ENCODE assay signal across 23 cellular contexts in the genomic region with DNA sequence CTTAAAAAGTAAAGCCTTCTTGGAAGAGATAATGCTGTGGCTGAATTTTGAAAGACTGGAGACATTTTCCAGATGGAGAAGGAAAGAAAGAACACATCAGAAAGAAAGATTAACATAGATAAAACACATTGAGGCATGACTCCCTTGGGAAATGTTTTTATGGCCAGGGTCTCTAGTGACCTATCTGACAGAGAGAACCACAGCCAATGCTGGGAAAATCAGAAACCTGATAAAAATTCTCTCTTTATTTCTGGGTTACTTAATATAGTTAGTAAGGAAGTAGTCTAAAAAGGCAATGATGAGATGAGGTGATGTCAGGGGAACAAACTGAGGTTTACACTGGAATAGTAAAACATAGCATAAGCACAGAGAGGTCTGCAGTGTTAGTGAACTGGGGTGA. TPM values are rescaled to one million over a fixed set of nuclear protein-coding genes. Genes with fewer than 3 reads are reported as not detected.
A peak's percentile ranks its signal among the peaks of the same experiment; 100 is the strongest.
DNase-seq lines count a peak whose midpoint lies in the region; ATAC-seq and TF ChIP-seq lines count a peak whose summit lies in the region.
"Had no signal": no experiment of that assay in that cellular context is flagged by ENCODE, and none has a peak within 500 bp of the region (broad histone marks: within the 10 kb centered on the region; RNA-seq: fewer than 3 reads in every experiment).

No MANE protein-coding gene starts in this region.

- H3K79me2 ChIP-seq in HCT116 (ENCODE audit: insufficient read depth, low read length) (no peaks in the 10 kb centered on the region), SK-N-SH (ENCODE audit: insufficient read depth) (no peaks in the 10 kb centered on the region)

- H3K4me3 Mint-ChIP-seq in neural crest cell: no peak overlapping the region
- H3K4me3 Mint-ChIP-seq: CD14-positive monocyte had no signal

- peak overlapping the region; percentile 27 for H3K27ac Mint-ChIP-seq in neural crest cell (ENCODE audit: unreplicated experiment)
- H3K27ac Mint-ChIP-seq: CD14-positive monocyte had no signal

- H2AFZ ChIP-seq in HCT116 (ENCODE audit: low read depth, low read length, poor library complexity, severe bottlenecking): peak overlapping the region; percentile 7
- no peak overlapping the region for H2AFZ ChIP-seq in SK-N-SH (ENCODE audit: low read depth)

- CTCF ChIA-PET in HCT116 (lab: Charles Lee) (no interaction called here), SK-N-SH (lab: Yijun Ruan, JAX) (no interaction called here)

- H3K9me3 Mint-ChIP-seq in neural crest cell: no peaks in the 10 kb centered on the region

- H3K27me3 ChIP-seq in HCT116 (ENCODE audit: insufficient read depth, low read length) (no peaks in the 10 kb centered on the region), transverse colon (peaks cover 34% of the 10 kb centered on the region), SK-N-SH (ENCODE audit: insufficient read depth) (no peaks in the 10 kb centered on the region)

- no peak for TF ChIP-seq POLR2A in HCT116 (IDR thresholded peaks at IDR 0.05; ENCODE audit: borderline replicate concordance, extremely low read depth, insufficient read depth, insufficient read length)
- no peak for TF ChIP-seq POLR2A in transverse colon (IDR thresholded peaks at IDR 0.05)

- no peak overlapping the region for H3K27ac ChIP-seq in HCT116 (ENCODE audit: low read depth, low read length)
- no peak overlapping the region for H3K27ac ChIP-seq in transverse colon
- no peak overlapping the region for H3K27ac ChIP-seq in SK-N-SH (ENCODE audit: low read depth in 2 of 2, low read length in 1 of 2)
- H3K27ac ChIP-seq: 22Rv1 had no signal

- in situ Hi-C loops in transverse colon (cut with MboI; ENCODE audit: low pct_ligation_motif_present in 1 of 4, low pct_unique_long_range_greater_than_20kb in 1 of 4, low sequenced_read_pairs in 3 of 4): no loop called here

- POLR2A ChIA-PET in HCT116 (lab: Charles Lee): no interaction called here
- POLR2A ChIA-PET in SK-N-SH (lab: Yijun Ruan, JAX): no interaction called here

- intact Hi-C loops in Right ventricle myocardium inferior (cut with DNase I) (no loop called here), cardiac septum (cut with DNase I) (no loop called here), HCT116 (cut with micrococcal nuclease) (no loop called here), transverse colon (cut with DNase I; ENCODE audit: low total_unique reads) (no loop called here)

- no peaks in the 10 kb centered on the region for H3K27me3 Mint-ChIP-seq in neural crest cell (ENCODE audit: low read depth)

- H3K9ac ChIP-seq in HCT116 (ENCODE audit: low read length) (no peak overlapping the region), SK-N-SH (no peak overlapping the region)

- H3K4me2 ChIP-seq in HCT116 (ENCODE audit: low read length) (no peak overlapping the region), SK-N-SH (no peak overlapping the region)

- no TSS peak for BruUV-seq in HCT116 (replicated peaks; lab: Mats Ljungman, UMichigan)

- H3K9me3 ChIP-seq in HCT116 (ENCODE audit: control insufficient read depth in 1 of 2, insufficient read depth in 1 of 2, low read depth in 1 of 2, low read length in 2 of 2): no peaks in the 10 kb centered on the region
- no peaks in the 10 kb centered on the region for H3K9me3 ChIP-seq in transverse colon
- H3K9me3 ChIP-seq in SK-N-SH: no peaks in the 10 kb centered on the region

- no peaks in the 10 kb centered on the region for H4K20me1 ChIP-seq in HCT116 (ENCODE audit: insufficient read depth)
- no peaks in the 10 kb centered on the region for H4K20me1 ChIP-seq in SK-N-SH (ENCODE audit: insufficient read depth)

- no peaks in the 10 kb centered on the region for H3K4me1 Mint-ChIP-seq in neural crest cell
- H3K4me1 Mint-ChIP-seq: CD14-positive monocyte had no signal

- H3K4me3 ChIP-seq in HCT116 (replicated peaks in 1 of 2; ENCODE audit: low read depth in 1 of 2, low read length in 2 of 2) (no peak overlapping the region), fibroblast of the aortic adventitia (ENCODE audit: low read depth, low read length) (no peak overlapping the region), transverse colon (no peak overlapping the region), SK-N-SH (ENCODE audit: low read depth in 2 of 2, low read length in 1 of 2) (no peak overlapping the region)

- ATAC-seq in Right ventricle myocardium inferior: peak; percentile 27
- ATAC-seq in HCT116: no peak
- no peak for ATAC-seq in HG03439 (IDR thresholded peaks at IDR 0.05; ENCODE audit: unreplicated experiment)
- ATAC-seq: SK-N-SH treated with all-trans-retinoic acid at 6 μM for 48 hours had no signal

- RAD21 ChIA-PET in HCT116 (lab: Charles Lee; ENCODE audit: low non-redundant PET in 1 of 2, low total read pairs in 2 of 2, uncharacterized antibody in 2 of 2, unreplicated experiment in 2 of 2): no interaction called here

- no peaks in the 10 kb centered on the region for H3K36me3 Mint-ChIP-seq in neural crest cell (ENCODE audit: low read depth)
- H3K36me3 Mint-ChIP-seq: CD14-positive monocyte had no signal

- H3K9me2 ChIP-seq in HCT116 (ENCODE audit: insufficient read depth) (no peaks in the 10 kb centered on the region), SK-N-SH (no peaks in the 10 kb centered on the region)

- no peaks in the 10 kb centered on the region for H3F3A ChIP-seq in SK-N-SH (replicated peaks; ENCODE audit: insufficient read depth)

- H3K36me3 ChIP-seq in HCT116 (ENCODE audit: control insufficient read depth in 1 of 2, insufficient read depth in 2 of 2, low read length in 2 of 2): no peaks in the 10 kb centered on the region
- no peaks in the 10 kb centered on the region for H3K36me3 ChIP-seq in transverse colon
- H3K36me3 ChIP-seq in SK-N-SH (replicated peaks in 1 of 2; ENCODE audit: control insufficient read depth in 1 of 2, insufficient read depth in 2 of 2, low read length in 1 of 2): no peaks in the 10 kb centered on the region

- TF ChIP-seq CTCF in HCT116 (IDR thresholded peaks at IDR 0.05 in 2 of 3, conservative IDR thresholded peaks at IDR 0.05 in 1 of 3; ENCODE audit: borderline replicate concordance in 1 of 3, insufficient read depth in 1 of 3, low read depth in 2 of 3, low read length in 2 of 3) (no peak), fibroblast of the aortic adventitia (IDR thresholded peaks at IDR 0.05; ENCODE audit: insufficient read depth, low read length) (no peak), neural crest cell (conservative IDR thresholded peaks at IDR 0.05) (no peak), transverse colon (IDR thresholded peaks at IDR 0.05) (no peak), SK-N-SH (IDR thresholded peaks at IDR 0.05) (no peak)

- no peak for TF ChIP-seq EP300 in transverse colon (IDR thresholded peaks at IDR 0.05; ENCODE audit: low read depth)
- TF ChIP-seq EP300 in SK-N-SH (IDR thresholded peaks at IDR 0.05; ENCODE audit: borderline replicate concordance in 1 of 2, low read depth in 1 of 2, low read length in 1 of 2): no peak

- DNase-seq in Right ventricle myocardium inferior (ENCODE audit: missing footprints) (no peak), cardiac septum (ENCODE audit: low spot score) (no peak), HCT116 (ENCODE audit: low read depth, low spot score) (no peak), fibroblast of the aortic adventitia (ENCODE audit: low read depth) (peak; percentile 22), neural crest cell (ENCODE audit: low read depth, low spot score) (no peak), transverse colon (no peak), SK-N-SH (no peak)
- DNase-seq: AML-193, EL, GF-D8, Kasumi-1, NCI-H1694, NCI-H2081, NCI-H2171, NCI-H345, NCI-H524, OCI-M1, SHP77 had no signal

- H3K4me1 ChIP-seq in HCT116 (ENCODE audit: control insufficient read depth in 1 of 2, insufficient read depth in 2 of 2, low read length in 2 of 2) (peaks cover 19 to 34% of the 10 kb centered on the region in 2 experiments), transverse colon (peaks cover 0 to 6% (median 0%) of the 10 kb centered on the region in 4 donors), SK-N-SH (ENCODE audit: control insufficient read depth in 1 of 2, insufficient read depth in 2 of 2, low read depth in 1 of 2, low read length in 1 of 2) (peaks cover 4 to 11% of the 10 kb centered on the region in 2 experiments; a peak in 3 of 4 replicates)

- TF ChIP-seq RAD21 in HCT116 (IDR thresholded peaks at IDR 0.05; ENCODE audit: low read depth) (no peak), SK-N-SH (IDR thresholded peaks at IDR 0.05; ENCODE audit: low read length) (no peak)

TF ChIP-seq in HCT116, 20 proteins besides CTCF, POLR2A, EP300 and RAD21:
- TF ChIP-seq CBX3 (IDR thresholded peaks at IDR 0.05; ENCODE audit: low read depth) (no peak), EZH2phosphoT487 (IDR thresholded peaks at IDR 0.05; ENCODE audit: borderline replicate concordance) (no peak), ELF1 (IDR thresholded peaks at IDR 0.05; ENCODE audit: borderline replicate concordance, low read depth) (no peak)

TF ChIP-seq in SK-N-SH, 30 proteins besides CTCF, POLR2A, EP300 and RAD21 (continues in another document):
- TF ChIP-seq RFX5 (IDR thresholded peaks at IDR 0.05; ENCODE audit: low read length) (no peak), TEAD4 (IDR thresholded peaks at IDR 0.05; ENCODE audit: borderline replicate concordance, insufficient read depth) (no peak), TCF12 (IDR thresholded peaks at IDR 0.05) (no peak), SIN3A (IDR thresholded peaks at IDR 0.05; ENCODE audit: borderline replicate concordance, low read depth, low read length) (no peak)

RNA-seq across cellular contexts. Expression of a gene that starts 31.1 kb away (rescaled TPM):
- 2.4 TPM for total RNA-seq in Right ventricle myocardium inferior
- total RNA-seq in cardiac septum: 1.8 TPM
- 0.07 TPM for total RNA-seq in HCT116 (2021; ENCODE audit: unreplicated experiment)
- 0.04 TPM in 2 replicates for polyA plus RNA-seq in HCT116 (2012)
- 0.16 and 0.18 TPM in 2 replicates for total RNA-seq in fibroblast of the aortic adventitia (ENCODE audit: low replicate concordance)
- total RNA-seq in neural crest cell: 12.8 and 13.8 TPM in 2 replicates
- total RNA-seq in transverse colon: under 1 TPM in 2 of 4 donors, not detected in 2; 0.14 to 0.16 TPM
- 0.39 and 0.49 TPM in 2 replicates for polyA plus RNA-seq in SK-N-SH (2012; rRNA removed)
- polyA plus RNA-seq in SK-N-SH (2012; cell fraction: cytosol; rRNA removed): 0.62 and 0.75 TPM in 2 replicates
- 0.14 and 0.42 TPM in 2 replicates for polyA plus RNA-seq in SK-N-SH (2012; cell fraction: nucleus; rRNA removed)
- total RNA-seq: MCF 10A had no signal
- polyA plus RNA-seq: CD14-positive monocyte had no signal
